Comparison of ENCODE assay signal across 8 cellular contexts in genomic region chr14:44897041-44897843, GRCh38.
DNase-seq lines count a peak whose midpoint lies in the region; ATAC-seq, FAIRE-seq and TF ChIP-seq lines count a peak whose summit lies in the region.

No MANE protein-coding gene starts in this region.

- peak; percentile 93 for FAIRE-seq in GM19239 (lab: Jason Lieb, UNC)

- ATAC-seq in HG03442 (IDR thresholded peaks at IDR 0.05; ENCODE audit: unreplicated experiment), result peak; percentile 91
- ATAC-seq in activated CD4-positive, alpha-beta T cell treated with anti-CD3 and anti-CD28 coated beads for 36 hours, result peak; percentile 99

- H3K4me3 ChIP-seq in BE2C (ENCODE audit: low read depth, low read length), result peak overlapping the region; percentile 63
- peak overlapping the region; percentile 87 for H3K4me3 ChIP-seq in choroid plexus epithelial cell (ENCODE audit: low read depth, low read length)

- intact Hi-C loops in activated CD4-positive, alpha-beta T cell treated with anti-CD3 and anti-CD28 coated beads for 36 hours (cut with DNase I, micrococcal nuclease), result loop anchor here (1.0 kb wide), 6 partner anchors 15 to 356 kb away; partner anchors contain the start of genes FKBP3 (in 2 of the 2), MIS18BP1 (in 2 of the 2), TOGARAM1 (in 2 of the 2) and PRPF39 (in 1 of the 2)

- H3K27me3 ChIP-seq in BE2C, result no peaks in the 10 kb centered on the region

- DNase-seq in BE2C, result peak; percentile 99
- peak; percentile 81 for DNase-seq in GM19239 (ENCODE audit: insufficient read length, low spot score)
- peak; percentile 86 for DNase-seq in NCI-H510A treated with DMSO at 0.1 percent for 48 hours (lab: John Stamatoyannopoulos, UW)
- DNase-seq in activated CD4-positive, alpha-beta T cell treated with anti-CD3 and anti-CD28 coated beads for 36 hours, result peak; percentile 99
- peak; percentile 99 for DNase-seq in choroid plexus epithelial cell (ENCODE audit: low read depth)
- DNase-seq in kidney tubule cell (ENCODE audit: low spot score), result peak; percentile 97
- DNase-seq in stimulated activated CD4-positive, alpha-beta T cell treated with anti-CD3 and anti-CD28 coated beads, Interleukin-1b, Interleukin-23, amount 100 ng/mL, for 1 hour (ENCODE audit: low read depth in 2 of 2), result peak; percentile 96 to 97

- H3K4me3 Mint-ChIP-seq in activated CD4-positive, alpha-beta T cell treated with anti-CD3 and anti-CD28 coated beads for 36 hours, result peak overlapping the region; percentile 82

- CTCF ChIA-PET in activated CD4-positive, alpha-beta T cell treated with anti-CD3 and anti-CD28 coated beads for 36 hours (lab: Charles Lee), result interaction anchor here (0.8 to 1.7 kb wide), 2 partner anchors 65 to 356 kb away, joined by 3 to 5 read pairs; partner anchors contain the start of genes KLHL28, MIS18BP1 and TOGARAM1

- no peaks in the 10 kb centered on the region for H3K27me3 Mint-ChIP-seq in activated CD4-positive, alpha-beta T cell treated with anti-CD3 and anti-CD28 coated beads for 36 hours

- H3K9me3 Mint-ChIP-seq in activated CD4-positive, alpha-beta T cell treated with anti-CD3 and anti-CD28 coated beads for 36 hours (ENCODE audit: low read depth), result no peaks in the 10 kb centered on the region

- no peaks in the 10 kb centered on the region for H3K4me1 ChIP-seq in BE2C

- no peaks in the 10 kb centered on the region for H3K9me3 ChIP-seq in BE2C

- TF ChIP-seq CTCF in BE2C (IDR thresholded peaks at IDR 0.05; ENCODE audit: low read depth, low read length) (no peak), choroid plexus epithelial cell (conservative IDR thresholded peaks at IDR 0.05; ENCODE audit: low read depth, low read length) (no peak)

- peaks cover 13% of the 10 kb centered on the region for H3K4me1 Mint-ChIP-seq in activated CD4-positive, alpha-beta T cell treated with anti-CD3 and anti-CD28 coated beads for 36 hours

- POLR2A ChIA-PET in activated CD4-positive, alpha-beta T cell treated with anti-CD3 and anti-CD28 coated beads for 36 hours (lab: Charles Lee), result interaction anchor here (0.8 to 1.1 kb wide), 2 partner anchors 65 to 356 kb away, joined by 5 read pairs; partner anchors contain the start of genes KLHL28, MIS18BP1 and TOGARAM1

- H3K36me3 ChIP-seq in BE2C, result no peaks in the 10 kb centered on the region

- H3K27ac Mint-ChIP-seq in activated CD4-positive, alpha-beta T cell treated with anti-CD3 and anti-CD28 coated beads for 36 hours, result peak overlapping the region; percentile 90

- H3K36me3 Mint-ChIP-seq in activated CD4-positive, alpha-beta T cell treated with anti-CD3 and anti-CD28 coated beads for 36 hours (ENCODE audit: low read depth), result peaks cover 1% of the 10 kb centered on the region

Comparison
In these comparisons a context has a peak if more than half of its experiments do, and no peak if none do; other contexts are left out.
1. Peak in every context shown above with its lines: DNase-seq, ATAC-seq and H3K4me3 ChIP-seq.